Comparison of ENCODE assay signal across 9 cellular contexts in genomic region chr6:43426928-43427405, GRCh38. TPM values are rescaled to one million over a fixed set of nuclear protein-coding genes. Genes with fewer than 3 reads are reported as not detected.
A peak's percentile ranks its signal among the peaks of the same experiment; 100 is the strongest.
DNase-seq lines count a peak whose midpoint lies in the region; ATAC-seq and TF ChIP-seq lines count a peak whose summit lies in the region.
"Had no signal": no experiment of that assay in that cellular context is flagged by ENCODE, and none has a peak within 500 bp of the region (broad histone marks: within the 10 kb centered on the region; RNA-seq: fewer than 3 reads in every experiment).

No MANE protein-coding gene starts in this region.

- DNase-seq in fibroblast of the aortic adventitia (ENCODE audit: low read depth) (no peak), skeletal muscle cell (ENCODE audit: low read depth) (no peak), SW 1271 (lab: John Stamatoyannopoulos, UW) (no peak), COR-L47 (lab: John Stamatoyannopoulos, UW) (no peak), NCI-H748 (lab: John Stamatoyannopoulos, UW; ENCODE audit: unreplicated experiment) (no peak)

- ATAC-seq in GM19438 (IDR thresholded peaks at IDR 0.05; ENCODE audit: low read depth, unreplicated experiment) (peak; percentile 7), SK-N-SH treated with all-trans-retinoic acid at 6 μM for 48 hours (no peak), HG02571 (IDR thresholded peaks at IDR 0.05; ENCODE audit: unreplicated experiment) (no peak)

- no peak for TF ChIP-seq CTCF in fibroblast of the aortic adventitia (IDR thresholded peaks at IDR 0.05; ENCODE audit: insufficient read depth, low read length)

- H3K4me3 ChIP-seq in fibroblast of the aortic adventitia (ENCODE audit: low read depth, low read length) (peak overlapping the region; percentile 99), skeletal muscle cell (ENCODE audit: low read depth, low read length) (peak overlapping the region; percentile 92)

TF ChIP-seq in SK-N-SH treated with all-trans-retinoic acid at 6 μM for 48 hours, 23 proteins besides CTCF, POLR2A, EP300 and RAD21:
- TF ChIP-seq ZC3H10 (CRISPR knock-in tag; IDR thresholded peaks at IDR 0.05), result no peak
- no peak for TF ChIP-seq ZNF70 (CRISPR knock-in tag; IDR thresholded peaks at IDR 0.05)
- TF ChIP-seq GLIS3 (CRISPR knock-in tag; IDR thresholded peaks at IDR 0.05), result no peak
- TF ChIP-seq TOX (CRISPR knock-in tag; IDR thresholded peaks at IDR 0.05; ENCODE audit: borderline replicate concordance), result no peak
- no peak for TF ChIP-seq ZFP3 (CRISPR knock-in tag; IDR thresholded peaks at IDR 0.05)
- TF ChIP-seq ZFP30 (CRISPR knock-in tag; IDR thresholded peaks at IDR 0.05), result no peak
- 0 out of 2 replicates have a peak, but pooled peaks have one; percentile 7 for TF ChIP-seq BACH2 (CRISPR knock-in tag; IDR thresholded peaks at IDR 0.05; ENCODE audit: borderline replicate concordance)
- TF ChIP-seq TCF4 (CRISPR knock-in tag; IDR thresholded peaks at IDR 0.05; ENCODE audit: borderline replicate concordance), result no peak

RNA-seq across cellular contexts. Expression of gene ABCC10, which starts 0.4 kb away (rescaled TPM):
- total RNA-seq in fibroblast of the aortic adventitia (ENCODE audit: low replicate concordance), result 12.0 and 25.8 TPM in 2 replicates

RNA-seq across cellular contexts. Expression of gene DLK2, which starts 28.4 kb away (rescaled TPM):
- 0.36 and 0.98 TPM in 2 replicates for total RNA-seq in fibroblast of the aortic adventitia (ENCODE audit: low replicate concordance)
- total RNA-seq: subcutaneous adipose tissue had no signal

RNA-seq across cellular contexts. Expression of gene TJAP1, which starts 50.4 kb away (rescaled TPM):
- 14.2 and 24.4 TPM in 2 replicates for total RNA-seq in fibroblast of the aortic adventitia (ENCODE audit: low replicate concordance)

RNA-seq across cellular contexts. Expression of gene ZNF318, which starts 57.5 kb away (rescaled TPM):
- total RNA-seq in fibroblast of the aortic adventitia (ENCODE audit: low replicate concordance), result 14.2 and 19.6 TPM in 2 replicates
